In the genomic region with DNA sequence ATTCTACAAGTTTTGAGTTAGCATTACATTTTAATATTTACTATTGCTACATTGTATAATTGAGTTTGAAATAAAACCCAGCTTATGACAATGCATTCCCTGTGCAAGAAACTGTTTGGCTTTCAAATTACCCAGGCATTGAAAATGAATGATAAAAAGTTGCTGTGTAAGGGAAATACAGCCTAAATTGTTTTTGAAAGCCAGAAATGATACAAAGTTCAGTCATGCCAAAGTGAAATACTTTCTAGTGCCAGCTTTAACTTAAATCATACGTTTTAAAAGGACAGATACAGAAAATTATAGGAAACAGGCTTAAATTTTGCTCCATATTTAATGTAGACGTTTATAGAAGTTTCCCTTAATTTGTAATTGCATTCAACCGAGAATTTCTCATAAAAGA, we compare ENCODE assay signal across 11 cellular contexts. TPM values are rescaled to one million over a fixed set of nuclear protein-coding genes. Genes with fewer than 3 reads are reported as not detected.
DNase-seq lines count a peak whose midpoint lies in the region; ATAC-seq and TF ChIP-seq lines count a peak whose summit lies in the region.
"Had no signal": no experiment of that assay in that cellular context is flagged by ENCODE, and none has a peak within 500 bp of the region (broad histone marks: within the 10 kb centered on the region; RNA-seq: fewer than 3 reads in every experiment).

No MANE protein-coding gene starts in this region.

- H3K27ac Mint-ChIP-seq in HFFc6 = peak overlapping the region; percentile 31; the same call in 1 of the 2 replicates
- H3K27ac Mint-ChIP-seq in activated naive CD8-positive, alpha-beta T cell treated with anti-CD3 and anti-CD28 coated beads, Interleukin-2, amount 50 U/mL, for 24 hours = peak overlapping the region; percentile 67
- H3K27ac Mint-ChIP-seq: nephron progenitor cell had no signal

- intact Hi-C loops in right lobe of liver (cut with DNase I) = no loop called here

- H3K36me3 Mint-ChIP-seq in HFFc6 (ENCODE audit: low read depth) = peaks cover 25% of the 10 kb centered on the region
- H3K36me3 Mint-ChIP-seq in activated naive CD8-positive, alpha-beta T cell treated with anti-CD3 and anti-CD28 coated beads, Interleukin-2, amount 50 U/mL, for 24 hours (ENCODE audit: low read depth) = peaks cover 50% of the 10 kb centered on the region

- 15% methylated on average over 3 of the region's 3 CpGs for WGBS in right lobe of liver (ENCODE audit: insufficient coverage, low coverage, low lambda C conversion rate, missing lambda C conversion rate)

- CTCF ChIA-PET in AG04449 (lab: Yijun Ruan, JAX) = interaction anchor here (2.0 to 6.6 kb wide), 3 partner anchors 9 to 37 kb away, joined by 7 to 44 read pairs (median 30); partner anchors contain the start of genes DNAAF2 and RPS29

- POLR2A ChIA-PET in AG04449 (lab: Yijun Ruan, JAX) = interaction anchor here (0.6 kb wide), 1 partner anchor 18 kb away, joined by 3 read pairs; no protein-coding TSS in a partner anchor

- peaks cover 0 to 13% (median 5%) of the 10 kb centered on the region in 4 donors for H3K36me3 ChIP-seq in right lobe of liver

- TF ChIP-seq POLR2A in right lobe of liver (IDR thresholded peaks at IDR 0.05) = no peak

- peak overlapping the region; percentile 99 for H3K4me3 Mint-ChIP-seq in HFFc6
- H3K4me3 Mint-ChIP-seq in activated naive CD8-positive, alpha-beta T cell treated with anti-CD3 and anti-CD28 coated beads, Interleukin-2, amount 50 U/mL, for 24 hours = peak overlapping the region; percentile 97

- peaks cover 41% of the 10 kb centered on the region for H3K4me1 Mint-ChIP-seq in HFFc6 (ENCODE audit: low read depth)
- peaks cover 60% of the 10 kb centered on the region for H3K4me1 Mint-ChIP-seq in activated naive CD8-positive, alpha-beta T cell treated with anti-CD3 and anti-CD28 coated beads, Interleukin-2, amount 50 U/mL, for 24 hours

- H3K4me3 ChIP-seq in AG04449 (ENCODE audit: low read depth, low read length) (peak overlapping the region; percentile 2; the same call in 1 of the 2 replicates), right lobe of liver (peak overlapping the region; percentile 92 to 97 (median 95))

- peaks cover 0 to 35% (median 5%) of the 10 kb centered on the region in 4 donors for H3K4me1 ChIP-seq in right lobe of liver

- TF ChIP-seq CTCF in AG04449 (IDR thresholded peaks at IDR 0.05; ENCODE audit: insufficient read depth, low read length, missing control alignments) = no peak
- no peak for TF ChIP-seq CTCF in HFFc6 (IDR thresholded peaks at IDR 0.05)
- no peak for TF ChIP-seq CTCF in right lobe of liver (IDR thresholded peaks at IDR 0.05)

- peak overlapping the region; percentile 11 to 88 (median 80) for H3K27ac ChIP-seq in right lobe of liver

- ATAC-seq in activated naive CD8-positive, alpha-beta T cell treated with anti-CD3 and anti-CD28 coated beads, Interleukin-2, amount 50 U/mL, for 24 hours = no peak
- no peak for ATAC-seq in right lobe of liver
- no peak for ATAC-seq in HG03457 (IDR thresholded peaks at IDR 0.05; ENCODE audit: unreplicated experiment)
- ATAC-seq in GM19395 (IDR thresholded peaks at IDR 0.05; ENCODE audit: unreplicated experiment) = no peak

- DNase-seq in AG04449 (ENCODE audit: low read depth, low spot score) (no peak), HFFc6 (no peak), right lobe of liver (no peak), SK-N-DZ (ENCODE audit: low spot score) (no peak), COR-L47 (lab: John Stamatoyannopoulos, UW) (no peak)
- no peak for DNase-seq in activated naive CD8-positive, alpha-beta T cell treated with anti-CD3 and anti-CD28 coated beads, Interleukin-2, amount 50 U/mL, for 24 hours
- DNase-seq: activated CD4-positive, CD25-positive, alpha-beta regulatory T cell; Kasumi-1; nephron progenitor cell had no signal

- H3K9me3 Mint-ChIP-seq in HFFc6 = no peaks in the 10 kb centered on the region
- H3K9me3 Mint-ChIP-seq in activated naive CD8-positive, alpha-beta T cell treated with anti-CD3 and anti-CD28 coated beads, Interleukin-2, amount 50 U/mL, for 24 hours = no peaks in the 10 kb centered on the region
- H3K9me3 Mint-ChIP-seq: nephron progenitor cell had no signal

- no peaks in the 10 kb centered on the region for H3K9me3 ChIP-seq in right lobe of liver

- peaks cover 5% of the 10 kb centered on the region for H3K27me3 Mint-ChIP-seq in HFFc6 (ENCODE audit: insufficient read depth)
- no peaks in the 10 kb centered on the region for H3K27me3 Mint-ChIP-seq in activated naive CD8-positive, alpha-beta T cell treated with anti-CD3 and anti-CD28 coated beads, Interleukin-2, amount 50 U/mL, for 24 hours

- H3K27me3 ChIP-seq in right lobe of liver = no peaks in the 10 kb centered on the region

RNA-seq across cellular contexts. Expression of gene MGAT2, which starts 2.8 kb away (rescaled TPM):
- total RNA-seq in HFFc6 (2021; fragmentation: NEBNext Ultra II Directional; extraction: Animal tissue kit (Norgen Biotek cat#: 25700)) = 10 to 100 TPM; 61.8 to 73.8 (median 64.4) TPM
- total RNA-seq in right lobe of liver = 10 to 100 TPM; 26.1 to 37.0 (median 30.5) TPM
- 23.6 and 25.6 TPM in 2 replicates for polyA plus RNA-seq in SK-N-DZ (2014; cell fraction: cytosol; rRNA removed)
- 13.4 and 15.9 TPM in 2 replicates for polyA plus RNA-seq in SK-N-DZ (2014; cell fraction: nucleus; rRNA removed)

RNA-seq across cellular contexts. Expression of gene RPL36AL, which starts 3.0 kb away (rescaled TPM):
- total RNA-seq in HFFc6 (2021; fragmentation: NEBNext Ultra II Directional; extraction: Animal tissue kit (Norgen Biotek cat#: 25700)) = 100 to 1,000 TPM; 170 to 254 (median 211) TPM
- total RNA-seq in right lobe of liver = 100 to 1,000 TPM in 2 of 6 experiments, 10 to 100 TPM in 4; 67.4 to 157 (median 82.7) TPM
- polyA plus RNA-seq in SK-N-DZ (2014; cell fraction: cytosol; rRNA removed) = 115 and 122 TPM in 2 replicates
- 54.9 and 58.3 TPM in 2 replicates for polyA plus RNA-seq in SK-N-DZ (2014; cell fraction: nucleus; rRNA removed)

RNA-seq across cellular contexts. Expression of gene DNAAF2, which starts 11.7 kb away (rescaled TPM):
- 1 to 10 TPM; 5.8 to 8.7 (median 6.2) TPM for total RNA-seq in HFFc6 (2021; fragmentation: NEBNext Ultra II Directional; extraction: Animal tissue kit (Norgen Biotek cat#: 25700))
- 1 to 10 TPM; 2.6 to 9.7 (median 6.0) TPM for total RNA-seq in right lobe of liver
- 30.3 and 32.2 TPM in 2 replicates for polyA plus RNA-seq in SK-N-DZ (2014; cell fraction: cytosol; rRNA removed)
- polyA plus RNA-seq in SK-N-DZ (2014; cell fraction: nucleus; rRNA removed) = 14.4 and 19.0 TPM in 2 replicates

RNA-seq across cellular contexts. Expression of gene LRR1, which starts 24.6 kb away (rescaled TPM):
- total RNA-seq in HFFc6 (2021; fragmentation: NEBNext Ultra II Directional; extraction: Animal tissue kit (Norgen Biotek cat#: 25700)) = 10 to 100 TPM; 15.2 to 26.5 (median 25.5) TPM
- 1 to 10 TPM; 3.1 to 5.6 (median 4.3) TPM for total RNA-seq in right lobe of liver
- 29.1 and 34.8 TPM in 2 replicates for polyA plus RNA-seq in SK-N-DZ (2014; cell fraction: cytosol; rRNA removed)
- polyA plus RNA-seq in SK-N-DZ (2014; cell fraction: nucleus; rRNA removed) = 16.7 and 20.4 TPM in 2 replicates

RNA-seq across cellular contexts. Expression of gene RPS29, which starts 37.2 kb away (rescaled TPM):
- 1,000 to 10,000 TPM in 4 of 6 experiments, 100 to 1,000 TPM in 2; 743 to 1,241 (median 1,080) TPM for total RNA-seq in HFFc6 (2021; fragmentation: NEBNext Ultra II Directional; extraction: Animal tissue kit (Norgen Biotek cat#: 25700))
- total RNA-seq in right lobe of liver = 1,000 to 10,000 TPM in 2 of 6 experiments, 100 to 1,000 TPM in 4; 431 to 1,761 (median 531) TPM
- polyA plus RNA-seq in SK-N-DZ (2014; cell fraction: cytosol; rRNA removed) = 7,281 and 7,959 TPM in 2 replicates
- polyA plus RNA-seq in SK-N-DZ (2014; cell fraction: nucleus; rRNA removed) = 4,100 and 8,176 TPM in 2 replicates
